ENCODE assay signal across 8 cellular contexts in the genomic region with DNA sequence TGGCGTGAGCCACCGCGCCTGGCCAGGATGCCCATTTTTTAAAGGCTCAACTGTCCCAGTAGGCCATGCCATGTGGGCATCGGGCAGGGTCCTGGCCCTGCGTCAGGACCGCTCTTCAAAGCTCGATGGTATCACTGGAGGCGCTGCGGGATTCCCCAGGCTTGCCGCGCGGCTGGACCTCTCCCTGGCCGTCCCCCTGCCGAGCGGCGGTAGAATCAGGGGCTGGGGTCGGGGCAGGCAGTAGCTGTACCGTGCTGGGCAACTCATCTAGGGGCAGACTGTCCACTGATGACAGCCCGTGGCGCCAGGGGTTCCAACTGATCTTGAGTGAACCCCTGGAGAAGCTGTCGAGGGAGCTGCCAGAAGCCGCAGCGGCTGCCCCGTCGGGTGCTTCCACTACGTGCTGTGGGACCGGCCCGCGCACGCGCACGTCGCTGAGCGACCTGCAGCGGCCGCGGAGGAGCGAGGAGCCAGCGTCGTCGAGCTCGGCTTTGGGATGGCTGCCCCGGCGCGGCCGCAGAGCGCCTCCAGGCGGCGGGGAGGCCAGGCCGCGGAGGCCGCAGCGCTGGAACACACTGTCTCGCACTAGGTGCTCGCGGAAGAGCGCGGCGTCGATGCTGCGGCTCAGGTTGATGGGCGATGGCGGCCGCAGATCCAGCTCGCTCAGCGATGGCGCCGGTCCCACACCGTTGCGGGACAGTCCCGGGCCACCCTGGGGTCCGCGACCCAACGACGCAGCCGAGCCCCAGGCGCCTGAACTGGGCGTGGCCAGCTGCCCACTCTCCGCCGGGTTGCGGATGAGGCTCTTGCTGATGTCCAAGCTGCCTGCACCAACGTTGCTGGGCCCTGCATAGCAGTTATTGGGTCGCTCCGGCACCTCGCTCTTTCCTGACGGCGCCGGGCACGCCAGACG. TPM values are rescaled to one million over a fixed set of nuclear protein-coding genes. Genes with fewer than 3 reads are reported as not detected.
DNase-seq lines count a peak whose midpoint lies in the region; ATAC-seq lines count a peak whose summit lies in the region.

No MANE protein-coding gene starts in this region.

- H3K4me3 Mint-ChIP-seq in immature natural killer cell: peak overlapping the region; percentile 72 to 83 (median 82)

- peak; percentile 57 for ATAC-seq in GM19468 (IDR thresholded peaks at IDR 0.05; ENCODE audit: extremely low read depth, unreplicated experiment)
- ATAC-seq in activated CD4-positive, CD25-positive, alpha-beta regulatory T cell treated with anti-CD3 and anti-CD28 coated beads, Interleukin-2, amount 50 U/mL, for 24 hours: peak; percentile 85 to 94
- ATAC-seq in GM18502 (IDR thresholded peaks at IDR 0.05; ENCODE audit: poor library complexity, unreplicated experiment): no peak
- no peak for ATAC-seq in GM18519 (IDR thresholded peaks at IDR 0.05; ENCODE audit: low FRiP score, unreplicated experiment)

- H3K27ac ChIP-seq in caudate nucleus (ENCODE audit: low read depth, low read length) (peak overlapping the region; percentile 68), skin epidermis (peak overlapping the region in 19 of 21 experiments; percentile 17 to 85 (median 71))

- H3K27ac Mint-ChIP-seq in immature natural killer cell: peak overlapping the region in 5 of 6 donors; percentile 81 to 94 (median 87)

- DNase-seq in NCI-H146 treated with DMSO at 0.1 percent for 48 hours (lab: John Stamatoyannopoulos, UW; ENCODE audit: unreplicated experiment) (peak; percentile 43), caudate nucleus (lab: John Stamatoyannopoulos, UW) (peak in 56 of 61 donors; percentile 43 to 85 (median 70)), immature natural killer cell (peak; percentile 84 to 92 (median 84))

- H3K9me3 Mint-ChIP-seq in immature natural killer cell: no peaks in the 10 kb centered on the region

- peak overlapping the region; percentile 28 to 60 (median 39) for H3K4me3 ChIP-seq in skin epidermis

- peaks cover 6 to 8% of the 10 kb centered on the region in 2 donors for H3K4me1 Mint-ChIP-seq in immature natural killer cell

- H3K27me3 Mint-ChIP-seq in immature natural killer cell (ENCODE audit: low read depth in 3 of 3): no peaks in the 10 kb centered on the region

- H3K36me3 Mint-ChIP-seq in immature natural killer cell: peaks cover 0 to 5% (median 0%) of the 10 kb centered on the region in 3 donors

RNA-seq across cellular contexts. Expression of a gene that starts 5.8 kb away (rescaled TPM):
- 1 to 10 TPM in 2 of 3 donors, under 1 TPM in 1; 0.32 to 3.4 (median 1.8) TPM for polyA plus RNA-seq in immature natural killer cell

RNA-seq across cellular contexts. Expression of a gene that starts 12.7 kb away (rescaled TPM):
- 10 to 100 TPM; 38.9 to 67.8 (median 51.3) TPM for polyA plus RNA-seq in immature natural killer cell

RNA-seq across cellular contexts. Expression of a gene that starts 29.5 kb away (rescaled TPM):
- 10 to 100 TPM in 2 of 3 donors, 1 to 10 TPM in 1; 1.7 to 16.5 (median 12.6) TPM for polyA plus RNA-seq in immature natural killer cell

RNA-seq across cellular contexts. Expression of a gene that starts 40.3 kb away (rescaled TPM):
- polyA plus RNA-seq in immature natural killer cell: 100 to 1,000 TPM in 1 of 3 donors, 10 to 100 TPM in 2; 85.7 to 107 (median 89.0) TPM

RNA-seq across cellular contexts. Expression of a gene that starts 43.7 kb away (rescaled TPM):
- polyA plus RNA-seq in immature natural killer cell: under 1 TPM in 1 of 3 donors, not detected in 2; 0.14 TPM

Comparison
In these comparisons a context has a peak if more than half of its experiments do, and no peak if none do; other contexts are left out.
1. ATAC-seq: peak in GM19468 (single experiment) and activated CD4-positive, CD25-positive, alpha-beta regulatory T cell treated with anti-CD3 and anti-CD28 coated beads, Interleukin-2, amount 50 U/mL, for 24 hours (2 of 2); none in GM18502 (single experiment) and GM18519 (single experiment).
2. Peak in every context shown above with its lines, with median percentiles within 50 percentile points of each other: DNase-seq.